9 cellular contexts compared by ENCODE assay signal in the genomic region with DNA sequence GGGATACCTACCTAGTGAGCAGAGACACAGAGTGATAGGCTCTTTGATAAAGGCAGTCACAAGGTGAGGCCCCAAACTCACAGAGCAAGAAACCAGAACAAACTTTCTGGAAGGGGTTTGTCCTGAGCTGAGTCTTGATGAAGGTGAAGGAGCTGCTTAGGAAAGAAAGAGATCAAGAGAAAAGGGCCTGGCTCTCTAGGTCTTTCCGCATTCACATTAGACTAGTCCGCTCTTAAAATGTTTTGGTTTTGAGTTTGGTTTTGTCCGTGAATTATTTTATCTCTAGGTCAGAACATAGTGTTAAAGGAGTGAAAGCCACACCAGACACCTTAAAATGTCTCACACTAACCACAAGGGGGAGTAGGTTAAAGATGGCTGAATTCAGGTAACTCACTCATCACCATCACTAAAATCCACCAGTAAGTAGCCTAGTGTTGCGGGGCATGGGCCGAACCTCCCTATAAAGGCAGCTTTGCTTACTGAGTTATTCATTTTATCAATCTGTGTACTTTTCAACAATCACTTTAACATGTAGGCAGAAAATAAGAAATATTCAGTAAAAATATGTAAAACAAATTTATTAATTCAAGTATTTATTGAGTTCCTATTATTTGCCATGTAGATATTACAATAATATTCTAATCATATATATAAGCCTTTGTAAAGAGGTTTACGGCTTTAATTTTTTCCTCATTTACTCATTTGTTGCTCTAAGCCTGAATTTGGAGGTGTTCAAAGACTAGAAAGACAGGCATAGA.
A peak's percentile ranks its signal among the peaks of the same experiment; 100 is the strongest.
DNase-seq lines count a peak whose midpoint lies in the region; ATAC-seq and TF ChIP-seq lines count a peak whose summit lies in the region.
"Had no signal": no experiment of that assay in that cellular context is flagged by ENCODE, and none has a peak within 500 bp of the region (broad histone marks: within the 10 kb centered on the region; RNA-seq: fewer than 3 reads in every experiment).

No MANE protein-coding gene starts in this region.

- no peaks in the 10 kb centered on the region for H3K9me3 ChIP-seq in spleen
- H3K9me3 ChIP-seq: neutrophil had no signal

- no peak for DNase-seq in AG04449 (ENCODE audit: low read depth, low spot score)
- peak; percentile 36 for DNase-seq in GM10248 (ENCODE audit: extremely low spot score)
- peak; percentile 10 for DNase-seq in NCI-H2029 (lab: John Stamatoyannopoulos, UW)
- DNase-seq in left ventricle myocardium superior: no peak
- no peak for DNase-seq in spleen
- no peak for DNase-seq in posterior vena cava (ENCODE audit: low spot score)

- WGBS in spleen, 5 donors: 61 to 74% (median 61%) methylated on average over 6 of the region's 6 CpGs

- CTCF ChIA-PET in AG04449 (lab: Yijun Ruan, JAX) (interaction anchor here (0.8 to 2.2 kb wide), 11 partner anchors 9 to 209 kb away, joined by 3 to 11 read pairs (median 3); no protein-coding TSS in a partner anchor), GM10248 (lab: Yijun Ruan, JAX) (interaction anchor here (0.8 to 3.2 kb wide), 11 partner anchors 8 to 217 kb away, joined by 3 to 23 read pairs (median 7); no protein-coding TSS in a partner anchor)

- POLR2A ChIA-PET in AG04449 (lab: Yijun Ruan, JAX): no interaction called here
- POLR2A ChIA-PET in GM10248 (lab: Yijun Ruan, JAX): no interaction called here

- TF ChIP-seq CTCF in AG04449 (IDR thresholded peaks at IDR 0.05; ENCODE audit: insufficient read depth, low read length, missing control alignments): peak; percentile 31
- TF ChIP-seq CTCF in GM10248 (IDR thresholded peaks at IDR 0.05; ENCODE audit: control extremely low read depth, extremely low read depth, low read depth, missing control alignments): peak; percentile 56
- TF ChIP-seq CTCF in WI38 (IDR thresholded peaks at IDR 0.05; ENCODE audit: low read depth, low read length): peak; percentile 24; the same call in 1 of the 2 replicates
- peak; percentile 37 to 69 (median 59) for TF ChIP-seq CTCF in spleen (IDR thresholded peaks at IDR 0.05 in 8 of 11, conservative IDR thresholded peaks at IDR 0.05 in 3 of 11)

- intact Hi-C loops in left ventricle myocardium superior (cut with micrococcal nuclease): loop anchor here (5.0 kb wide), 1 partner anchor 211 kb away; no protein-coding TSS in a partner anchor
- intact Hi-C loops in spleen (cut with DNase I; ENCODE audit: low total_unique reads): loop anchor here (2.0 kb wide), 1 partner anchor 208 kb away; no protein-coding TSS in a partner anchor
- intact Hi-C loops in posterior vena cava (cut with DNase I): no loop called here

- H3K27ac ChIP-seq in spleen: no peak overlapping the region
- H3K27ac ChIP-seq: neutrophil had no signal

- H3K4me3 ChIP-seq in AG04449 (ENCODE audit: low read depth, low read length) (no peak overlapping the region), WI38 (ENCODE audit: low read depth, low read length) (no peak overlapping the region), spleen (no peak overlapping the region)

- no peak for TF ChIP-seq POLR2A in spleen (IDR thresholded peaks at IDR 0.05)

- ATAC-seq in HG02588 (IDR thresholded peaks at IDR 0.05; ENCODE audit: unreplicated experiment): peak; percentile 75
- peak; percentile 70 for ATAC-seq in left ventricle myocardium superior

- H3K4me1 ChIP-seq in spleen: no peaks in the 10 kb centered on the region

- no peaks in the 10 kb centered on the region for H3K27me3 ChIP-seq in spleen (replicated peaks in 1 of 7)
- H3K27me3 ChIP-seq: neutrophil had no signal

- H3K36me3 ChIP-seq in spleen: no peaks in the 10 kb centered on the region
- H3K36me3 ChIP-seq: neutrophil had no signal

Comparison
In these comparisons a context has a peak if more than half of its experiments do, and no peak if none do; other contexts are left out.
1. DNase-seq: peak in GM10248 (single experiment) and NCI-H2029 (single experiment); none in AG04449 (single experiment), left ventricle myocardium superior (single experiment), spleen (single experiment) and posterior vena cava (single experiment).
2. intact Hi-C loops: an anchor here in left ventricle myocardium superior (5.0 kb wide) and spleen (2.0 kb wide); none called in posterior vena cava.
3. Peak in every context shown above with its lines, with median percentiles within 50 percentile points of each other: CTCF ChIP-seq.